In the genomic region with DNA sequence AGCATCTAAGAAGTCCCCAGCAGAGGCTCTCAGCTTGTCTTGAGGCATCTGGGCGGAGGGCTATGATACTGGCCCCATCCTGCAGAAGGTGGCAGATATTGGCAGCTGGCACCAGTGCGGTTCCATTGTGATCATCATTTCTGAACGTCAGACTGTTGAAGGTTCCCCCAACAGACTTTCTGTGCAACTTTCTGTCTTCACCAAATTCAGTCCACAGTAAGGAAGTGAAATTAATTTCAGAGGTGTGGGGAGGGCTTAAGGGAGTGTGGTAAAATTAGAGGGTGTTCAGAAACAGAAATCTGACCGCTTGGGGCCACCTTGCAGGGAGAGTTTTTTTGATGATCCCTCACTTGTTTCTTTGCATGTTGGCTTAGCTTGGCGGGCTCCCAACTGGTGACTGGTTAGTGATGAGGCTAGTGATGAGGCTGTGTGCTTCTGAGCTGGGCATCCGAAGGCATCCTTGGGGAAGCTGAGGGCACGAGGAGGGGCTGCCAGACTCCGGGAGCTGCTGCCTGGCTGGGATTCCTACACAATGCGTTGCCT, we compare ENCODE assay signal across 8 cellular contexts.
DNase-seq lines count a peak whose midpoint lies in the region; ATAC-seq lines count a peak whose summit lies in the region.

Gene CIITA (plus strand): TSS at position 404 of the 543 bp plus-strand sequence. CDS start 129 bp downstream, at position 533.

- peak; percentile 49 for DNase-seq in activated naive CD4-positive, alpha-beta T cell treated with Interleukin-2 at 50 U/mL for 16 hours
- DNase-seq in activated naive CD4-positive, alpha-beta T cell treated with anti-CD3 and anti-CD28 coated beads, Interleukin-2, amount 50 U/mL, for 16 hours = no peak
- peak; percentile 11 for DNase-seq in NCI-H2196 treated with DMSO at 0.1 percent for 48 hours (lab: John Stamatoyannopoulos, UW; ENCODE audit: unreplicated experiment)
- DNase-seq in activated T-cell treated with anti-CD3 and anti-CD28 coated beads, Interleukin-2, amount 50 U/mL, for 24 hours = peak; percentile 61
- DNase-seq in globus pallidus (ENCODE audit: low spot score) = peak; percentile 71
- DNase-seq in NCI-H1436 treated with DMSO at 0.1 percent for 48 hours (lab: John Stamatoyannopoulos, UW) = no peak

- no peaks in the 10 kb centered on the region for H3K36me3 Mint-ChIP-seq in activated T-cell treated with anti-CD3 and anti-CD28 coated beads, Interleukin-2, amount 50 U/mL, for 24 hours (ENCODE audit: low read depth)

- H3K27ac ChIP-seq in skin epidermis = peak within 1 kb of the TSS in 20 of 21 experiments; percentile 15 to 91 (median 72)

- peak within 1 kb of the TSS; percentile 42 to 61 (median 49) for H3K4me3 ChIP-seq in skin epidermis

- H3K27me3 Mint-ChIP-seq in activated T-cell treated with anti-CD3 and anti-CD28 coated beads, Interleukin-2, amount 50 U/mL, for 24 hours = peaks cover 80% of the 10 kb centered on the region

- peak within 1 kb of the TSS; percentile 31 for H3K27ac Mint-ChIP-seq in activated T-cell treated with anti-CD3 and anti-CD28 coated beads, Interleukin-2, amount 50 U/mL, for 24 hours

- H3K9me3 Mint-ChIP-seq in activated T-cell treated with anti-CD3 and anti-CD28 coated beads, Interleukin-2, amount 50 U/mL, for 24 hours = no peaks in the 10 kb centered on the region

- ATAC-seq in HG02759 (IDR thresholded peaks at IDR 0.05; ENCODE audit: unreplicated experiment) = peak; percentile 48

- H3K4me1 Mint-ChIP-seq in activated T-cell treated with anti-CD3 and anti-CD28 coated beads, Interleukin-2, amount 50 U/mL, for 24 hours (ENCODE audit: low read depth) = peaks cover 74% of the 10 kb centered on the region

- H3K4me3 Mint-ChIP-seq in activated T-cell treated with anti-CD3 and anti-CD28 coated beads, Interleukin-2, amount 50 U/mL, for 24 hours = peak within 1 kb of the TSS; percentile 80

Comparison
In these comparisons a context has a peak if more than half of its experiments do, and no peak if none do; other contexts are left out.
1. DNase-seq: peak in activated naive CD4-positive, alpha-beta T cell treated with Interleukin-2 at 50 U/mL for 16 hours (single experiment), NCI-H2196 treated with DMSO at 0.1 percent for 48 hours (single experiment), activated T-cell treated with anti-CD3 and anti-CD28 coated beads, Interleukin-2, amount 50 U/mL, for 24 hours (single experiment) and globus pallidus (single experiment); none in activated naive CD4-positive, alpha-beta T cell treated with anti-CD3 and anti-CD28 coated beads, Interleukin-2, amount 50 U/mL, for 16 hours (single experiment) and NCI-H1436 treated with DMSO at 0.1 percent for 48 hours (single experiment).